In the genomic region with DNA sequence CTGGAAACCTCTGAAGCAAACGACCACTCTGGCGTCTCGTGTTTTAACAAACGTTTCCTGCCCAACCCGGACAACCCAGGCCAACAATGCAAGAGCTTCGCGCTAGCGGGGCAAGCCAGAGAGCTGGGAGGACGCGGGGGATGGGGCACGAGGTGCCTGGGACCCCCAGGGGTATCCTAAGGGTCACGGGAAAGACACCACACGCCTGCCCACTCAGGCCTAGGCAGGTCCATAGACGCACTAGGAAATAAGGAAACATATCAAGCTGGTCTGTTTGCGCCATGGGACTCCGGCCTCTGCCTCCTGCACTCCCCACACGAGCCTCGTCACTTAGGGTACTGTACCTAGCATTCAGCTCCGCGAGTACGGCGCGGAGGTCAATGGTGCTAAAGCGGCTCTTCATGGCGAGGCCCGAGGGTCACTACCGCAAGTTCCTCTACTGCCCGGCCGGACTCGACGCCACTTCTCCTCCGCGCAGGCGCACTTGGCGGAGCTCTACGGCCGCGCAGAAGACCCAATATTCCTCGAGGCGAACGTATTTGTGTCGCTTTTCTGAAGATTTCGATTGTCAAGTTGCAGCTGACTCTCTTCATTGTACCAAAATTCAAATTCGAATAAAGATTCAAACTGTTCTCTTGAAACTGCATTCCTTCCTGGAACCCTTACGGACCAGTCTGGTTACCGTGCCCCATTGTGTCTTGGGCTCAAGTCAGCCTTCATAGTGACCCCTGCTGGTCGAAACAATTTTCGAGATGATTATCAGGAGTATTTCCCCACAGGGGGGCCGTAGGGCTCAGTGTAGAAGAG, we compare ENCODE assay signal across 1 cellular context.
TF ChIP-seq lines count a peak whose summit lies in the region.

A gene with protein sequence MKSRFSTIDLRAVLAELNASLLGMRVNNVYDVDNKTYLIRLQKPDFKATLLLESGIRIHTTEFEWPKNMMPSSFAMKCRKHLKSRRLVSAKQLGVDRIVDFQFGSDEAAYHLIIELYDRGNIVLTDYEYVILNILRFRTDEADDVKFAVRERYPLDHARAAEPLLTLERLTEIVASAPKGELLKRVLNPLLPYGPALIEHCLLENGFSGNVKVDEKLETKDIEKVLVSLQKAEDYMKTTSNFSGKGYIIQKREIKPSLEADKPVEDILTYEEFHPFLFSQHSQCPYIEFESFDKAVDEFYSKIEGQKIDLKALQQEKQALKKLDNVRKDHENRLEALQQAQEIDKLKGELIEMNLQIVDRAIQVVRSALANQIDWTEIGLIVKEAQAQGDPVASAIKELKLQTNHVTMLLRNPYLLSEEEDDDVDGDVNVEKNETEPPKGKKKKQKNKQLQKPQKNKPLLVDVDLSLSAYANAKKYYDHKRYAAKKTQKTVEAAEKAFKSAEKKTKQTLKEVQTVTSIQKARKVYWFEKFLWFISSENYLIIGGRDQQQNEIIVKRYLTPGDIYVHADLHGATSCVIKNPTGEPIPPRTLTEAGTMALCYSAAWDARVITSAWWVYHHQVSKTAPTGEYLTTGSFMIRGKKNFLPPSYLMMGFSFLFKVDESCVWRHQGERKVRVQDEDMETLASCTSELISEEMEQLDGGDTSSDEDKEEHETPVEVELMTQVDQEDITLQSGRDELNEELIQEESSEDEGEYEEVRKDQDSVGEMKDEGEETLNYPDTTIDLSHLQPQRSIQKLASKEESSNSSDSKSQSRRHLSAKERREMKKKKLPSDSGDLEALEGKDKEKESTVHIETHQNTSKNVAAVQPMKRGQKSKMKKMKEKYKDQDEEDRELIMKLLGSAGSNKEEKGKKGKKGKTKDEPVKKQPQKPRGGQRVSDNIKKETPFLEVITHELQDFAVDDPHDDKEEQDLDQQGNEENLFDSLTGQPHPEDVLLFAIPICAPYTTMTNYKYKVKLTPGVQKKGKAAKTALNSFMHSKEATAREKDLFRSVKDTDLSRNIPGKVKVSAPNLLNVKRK (minus strand): TSS at position 438 of the 807 bp plus-strand sequence. CDS start 35 bp downstream, at position 403.

TF ChIP-seq in GM12878, 131 proteins besides CTCF, POLR2A, EP300 and RAD21 (continued from another document and continues in another):
- TF ChIP-seq, protein P1, sequence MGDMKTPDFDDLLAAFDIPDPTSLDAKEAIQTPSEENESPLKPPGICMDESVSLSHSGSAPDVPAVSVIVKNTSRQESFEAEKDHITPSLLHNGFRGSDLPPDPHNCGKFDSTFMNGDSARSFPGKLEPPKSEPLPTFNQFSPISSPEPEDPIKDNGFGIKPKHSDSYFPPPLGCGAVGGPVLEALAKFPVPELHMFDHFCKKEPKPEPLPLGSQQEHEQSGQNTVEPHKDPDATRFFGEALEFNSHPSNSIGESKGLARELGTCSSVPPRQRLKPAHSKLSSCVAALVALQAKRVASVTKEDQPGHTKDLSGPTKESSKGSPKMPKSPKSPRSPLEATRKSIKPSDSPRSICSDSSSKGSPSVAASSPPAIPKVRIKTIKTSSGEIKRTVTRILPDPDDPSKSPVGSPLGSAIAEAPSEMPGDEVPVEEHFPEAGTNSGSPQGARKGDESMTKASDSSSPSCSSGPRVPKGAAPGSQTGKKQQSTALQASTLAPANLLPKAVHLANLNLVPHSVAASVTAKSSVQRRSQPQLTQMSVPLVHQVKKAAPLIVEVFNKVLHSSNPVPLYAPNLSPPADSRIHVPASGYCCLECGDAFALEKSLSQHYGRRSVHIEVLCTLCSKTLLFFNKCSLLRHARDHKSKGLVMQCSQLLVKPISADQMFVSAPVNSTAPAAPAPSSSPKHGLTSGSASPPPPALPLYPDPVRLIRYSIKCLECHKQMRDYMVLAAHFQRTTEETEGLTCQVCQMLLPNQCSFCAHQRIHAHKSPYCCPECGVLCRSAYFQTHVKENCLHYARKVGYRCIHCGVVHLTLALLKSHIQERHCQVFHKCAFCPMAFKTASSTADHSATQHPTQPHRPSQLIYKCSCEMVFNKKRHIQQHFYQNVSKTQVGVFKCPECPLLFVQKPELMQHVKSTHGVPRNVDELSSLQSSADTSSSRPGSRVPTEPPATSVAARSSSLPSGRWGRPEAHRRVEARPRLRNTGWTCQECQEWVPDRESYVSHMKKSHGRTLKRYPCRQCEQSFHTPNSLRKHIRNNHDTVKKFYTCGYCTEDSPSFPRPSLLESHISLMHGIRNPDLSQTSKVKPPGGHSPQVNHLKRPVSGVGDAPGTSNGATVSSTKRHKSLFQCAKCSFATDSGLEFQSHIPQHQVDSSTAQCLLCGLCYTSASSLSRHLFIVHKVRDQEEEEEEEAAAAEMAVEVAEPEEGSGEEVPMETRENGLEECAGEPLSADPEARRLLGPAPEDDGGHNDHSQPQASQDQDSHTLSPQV (IDR thresholded peaks at IDR 0.05): no peak
- TF ChIP-seq MYC (IDR thresholded peaks at IDR 0.05; ENCODE audit: insufficient read depth, insufficient read length, insufficient replicate concordance, low read length, severe bottlenecking): peak; percentile 40
- TF ChIP-seq SMAD5 (IDR thresholded peaks at IDR 0.05; ENCODE audit: low read depth): peak; percentile 79; the same call in 1 of the 2 replicates
- peak; percentile 80 for TF ChIP-seq IKZF1 (conservative IDR thresholded peaks at IDR 0.05)
- peak in 1 of 2 experiments; percentile 26; a peak in 1 of 4 replicates for TF ChIP-seq ETV6 (conservative IDR thresholded peaks at IDR 0.05 in 1 of 2, IDR thresholded peaks at IDR 0.05 in 1 of 2; ENCODE audit: borderline replicate concordance in 1 of 2, low read depth in 1 of 2)
- no peak for TF ChIP-seq PAX8 (IDR thresholded peaks at IDR 0.05)
- peak; percentile 47; the same call in 1 of the 2 replicates for TF ChIP-seq RUNX3 (IDR thresholded peaks at IDR 0.05; ENCODE audit: low read length)
- no peak for TF ChIP-seq CHD4 (IDR thresholded peaks at IDR 0.05)
- peak; percentile 75; the same call in 1 of the 2 replicates for TF ChIP-seq TBL1XR1 (IDR thresholded peaks at IDR 0.05; ENCODE audit: low read depth, low read length)
- 0 out of 2 replicates have a peak, but pooled peaks have one; percentile 55 for TF ChIP-seq RB1 (IDR thresholded peaks at IDR 0.05; ENCODE audit: borderline replicate concordance)
- TF ChIP-seq ZNF217 (IDR thresholded peaks at IDR 0.05): no peak
- 0 out of 2 replicates have a peak, but pooled peaks have one; percentile 77 for TF ChIP-seq WRNIP1 (IDR thresholded peaks at IDR 0.05; ENCODE audit: borderline replicate concordance, low read depth, low read length)
- TF ChIP-seq, protein P2, sequence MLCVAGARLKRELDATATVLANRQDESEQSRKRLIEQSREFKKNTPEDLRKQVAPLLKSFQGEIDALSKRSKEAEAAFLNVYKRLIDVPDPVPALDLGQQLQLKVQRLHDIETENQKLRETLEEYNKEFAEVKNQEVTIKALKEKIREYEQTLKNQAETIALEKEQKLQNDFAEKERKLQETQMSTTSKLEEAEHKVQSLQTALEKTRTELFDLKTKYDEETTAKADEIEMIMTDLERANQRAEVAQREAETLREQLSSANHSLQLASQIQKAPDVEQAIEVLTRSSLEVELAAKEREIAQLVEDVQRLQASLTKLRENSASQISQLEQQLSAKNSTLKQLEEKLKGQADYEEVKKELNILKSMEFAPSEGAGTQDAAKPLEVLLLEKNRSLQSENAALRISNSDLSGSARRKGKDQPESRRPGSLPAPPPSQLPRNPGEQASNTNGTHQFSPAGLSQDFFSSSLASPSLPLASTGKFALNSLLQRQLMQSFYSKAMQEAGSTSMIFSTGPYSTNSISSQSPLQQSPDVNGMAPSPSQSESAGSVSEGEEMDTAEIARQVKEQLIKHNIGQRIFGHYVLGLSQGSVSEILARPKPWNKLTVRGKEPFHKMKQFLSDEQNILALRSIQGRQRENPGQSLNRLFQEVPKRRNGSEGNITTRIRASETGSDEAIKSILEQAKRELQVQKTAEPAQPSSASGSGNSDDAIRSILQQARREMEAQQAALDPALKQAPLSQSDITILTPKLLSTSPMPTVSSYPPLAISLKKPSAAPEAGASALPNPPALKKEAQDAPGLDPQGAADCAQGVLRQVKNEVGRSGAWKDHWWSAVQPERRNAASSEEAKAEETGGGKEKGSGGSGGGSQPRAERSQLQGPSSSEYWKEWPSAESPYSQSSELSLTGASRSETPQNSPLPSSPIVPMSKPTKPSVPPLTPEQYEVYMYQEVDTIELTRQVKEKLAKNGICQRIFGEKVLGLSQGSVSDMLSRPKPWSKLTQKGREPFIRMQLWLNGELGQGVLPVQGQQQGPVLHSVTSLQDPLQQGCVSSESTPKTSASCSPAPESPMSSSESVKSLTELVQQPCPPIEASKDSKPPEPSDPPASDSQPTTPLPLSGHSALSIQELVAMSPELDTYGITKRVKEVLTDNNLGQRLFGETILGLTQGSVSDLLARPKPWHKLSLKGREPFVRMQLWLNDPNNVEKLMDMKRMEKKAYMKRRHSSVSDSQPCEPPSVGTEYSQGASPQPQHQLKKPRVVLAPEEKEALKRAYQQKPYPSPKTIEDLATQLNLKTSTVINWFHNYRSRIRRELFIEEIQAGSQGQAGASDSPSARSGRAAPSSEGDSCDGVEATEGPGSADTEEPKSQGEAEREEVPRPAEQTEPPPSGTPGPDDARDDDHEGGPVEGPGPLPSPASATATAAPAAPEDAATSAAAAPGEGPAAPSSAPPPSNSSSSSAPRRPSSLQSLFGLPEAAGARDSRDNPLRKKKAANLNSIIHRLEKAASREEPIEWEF (IDR thresholded peaks at IDR 0.05; ENCODE audit: insufficient replicate concordance, low read depth, low read length): peak; percentile 13
- TF ChIP-seq BHLHE40 (IDR thresholded peaks at IDR 0.05; ENCODE audit: borderline replicate concordance in 1 of 2, low read depth in 2 of 2, low read length in 1 of 2): 0 out of 4 replicates have a peak, but pooled peaks of 1 of the 2 experiments have one; percentile 16
- TF ChIP-seq NBN (IDR thresholded peaks at IDR 0.05): peak; percentile 95
- TF ChIP-seq, protein P3, sequence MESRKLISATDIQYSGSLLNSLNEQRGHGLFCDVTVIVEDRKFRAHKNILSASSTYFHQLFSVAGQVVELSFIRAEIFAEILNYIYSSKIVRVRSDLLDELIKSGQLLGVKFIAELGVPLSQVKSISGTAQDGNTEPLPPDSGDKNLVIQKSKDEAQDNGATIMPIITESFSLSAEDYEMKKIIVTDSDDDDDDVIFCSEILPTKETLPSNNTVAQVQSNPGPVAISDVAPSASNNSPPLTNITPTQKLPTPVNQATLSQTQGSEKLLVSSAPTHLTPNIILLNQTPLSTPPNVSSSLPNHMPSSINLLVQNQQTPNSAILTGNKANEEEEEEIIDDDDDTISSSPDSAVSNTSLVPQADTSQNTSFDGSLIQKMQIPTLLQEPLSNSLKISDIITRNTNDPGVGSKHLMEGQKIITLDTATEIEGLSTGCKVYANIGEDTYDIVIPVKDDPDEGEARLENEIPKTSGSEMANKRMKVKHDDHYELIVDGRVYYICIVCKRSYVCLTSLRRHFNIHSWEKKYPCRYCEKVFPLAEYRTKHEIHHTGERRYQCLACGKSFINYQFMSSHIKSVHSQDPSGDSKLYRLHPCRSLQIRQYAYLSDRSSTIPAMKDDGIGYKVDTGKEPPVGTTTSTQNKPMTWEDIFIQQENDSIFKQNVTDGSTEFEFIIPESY (IDR thresholded peaks at IDR 0.05): no peak
- peak; percentile 87; the same call in 1 of the 2 replicates for TF ChIP-seq CHD1 (IDR thresholded peaks at IDR 0.05; ENCODE audit: low read depth, low read length)
- TF ChIP-seq SRF (IDR thresholded peaks at IDR 0.05; ENCODE audit: low read depth in 2 of 2, low read length in 2 of 2): no peak
- peak; percentile 89 for TF ChIP-seq SMARCA5 (IDR thresholded peaks at IDR 0.05)
- no peak for TF ChIP-seq FOXK2 (IDR thresholded peaks at IDR 0.05)
- TF ChIP-seq CBFB (IDR thresholded peaks at IDR 0.05; ENCODE audit: low read depth): peak; percentile 64; the same call in 1 of the 2 replicates
- no peak for TF ChIP-seq BRCA1 (IDR thresholded peaks at IDR 0.05; ENCODE audit: low read depth, low read length)
- peak; percentile 79; the same call in 2 of the 3 replicates for TF ChIP-seq POU2F2 (IDR thresholded peaks at IDR 0.05; ENCODE audit: borderline replicate concordance, low read depth, low read length)
- TF ChIP-seq ASH2L (IDR thresholded peaks at IDR 0.05; ENCODE audit: borderline replicate concordance, low read depth): no peak
- TF ChIP-seq ZNF24 (IDR thresholded peaks at IDR 0.05): peak; percentile 54; the same call in 1 of the 2 replicates
- TF ChIP-seq, protein P4, sequence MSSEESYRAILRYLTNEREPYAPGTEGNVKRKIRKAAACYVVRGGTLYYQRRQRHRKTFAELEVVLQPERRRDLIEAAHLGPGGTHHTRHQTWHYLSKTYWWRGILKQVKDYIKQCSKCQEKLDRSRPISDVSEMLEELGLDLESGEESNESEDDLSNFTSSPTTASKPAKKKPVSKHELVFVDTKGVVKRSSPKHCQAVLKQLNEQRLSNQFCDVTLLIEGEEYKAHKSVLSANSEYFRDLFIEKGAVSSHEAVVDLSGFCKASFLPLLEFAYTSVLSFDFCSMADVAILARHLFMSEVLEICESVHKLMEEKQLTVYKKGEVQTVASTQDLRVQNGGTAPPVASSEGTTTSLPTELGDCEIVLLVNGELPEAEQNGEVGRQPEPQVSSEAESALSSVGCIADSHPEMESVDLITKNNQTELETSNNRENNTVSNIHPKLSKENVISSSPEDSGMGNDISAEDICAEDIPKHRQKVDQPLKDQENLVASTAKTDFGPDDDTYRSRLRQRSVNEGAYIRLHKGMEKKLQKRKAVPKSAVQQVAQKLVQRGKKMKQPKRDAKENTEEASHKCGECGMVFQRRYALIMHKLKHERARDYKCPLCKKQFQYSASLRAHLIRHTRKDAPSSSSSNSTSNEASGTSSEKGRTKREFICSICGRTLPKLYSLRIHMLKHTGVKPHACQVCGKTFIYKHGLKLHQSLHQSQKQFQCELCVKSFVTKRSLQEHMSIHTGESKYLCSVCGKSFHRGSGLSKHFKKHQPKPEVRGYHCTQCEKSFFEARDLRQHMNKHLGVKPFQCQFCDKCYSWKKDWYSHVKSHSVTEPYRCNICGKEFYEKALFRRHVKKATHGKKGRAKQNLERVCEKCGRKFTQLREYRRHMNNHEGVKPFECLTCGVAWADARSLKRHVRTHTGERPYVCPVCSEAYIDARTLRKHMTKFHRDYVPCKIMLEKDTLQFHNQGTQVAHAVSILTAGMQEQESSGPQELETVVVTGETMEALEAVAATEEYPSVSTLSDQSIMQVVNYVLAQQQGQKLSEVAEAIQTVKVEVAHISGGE (CRISPR knock-in tag; IDR thresholded peaks at IDR 0.05): no peak
- no peak for TF ChIP-seq NR2C2 (IDR thresholded peaks at IDR 0.05; ENCODE audit: borderline replicate concordance, control insufficient read depth, insufficient read length, low read depth)
- peak; percentile 85 for TF ChIP-seq LARP7 (IDR thresholded peaks at IDR 0.05)
- no peak for TF ChIP-seq EZH2 (IDR thresholded peaks at IDR 0.05; ENCODE audit: borderline replicate concordance, control insufficient read depth, low read depth, low read length)
- TF ChIP-seq GABPA (IDR thresholded peaks at IDR 0.05; ENCODE audit: low read depth): no peak
- peak; percentile 18; the same call in 1 of the 2 replicates for TF ChIP-seq TCF12 (IDR thresholded peaks at IDR 0.05; ENCODE audit: low read depth, low read length)
- no peak for TF ChIP-seq HDGF (IDR thresholded peaks at IDR 0.05)
- peak; percentile 55 for TF ChIP-seq HCFC1 (IDR thresholded peaks at IDR 0.05; ENCODE audit: low read length)
